In the genomic region with DNA sequence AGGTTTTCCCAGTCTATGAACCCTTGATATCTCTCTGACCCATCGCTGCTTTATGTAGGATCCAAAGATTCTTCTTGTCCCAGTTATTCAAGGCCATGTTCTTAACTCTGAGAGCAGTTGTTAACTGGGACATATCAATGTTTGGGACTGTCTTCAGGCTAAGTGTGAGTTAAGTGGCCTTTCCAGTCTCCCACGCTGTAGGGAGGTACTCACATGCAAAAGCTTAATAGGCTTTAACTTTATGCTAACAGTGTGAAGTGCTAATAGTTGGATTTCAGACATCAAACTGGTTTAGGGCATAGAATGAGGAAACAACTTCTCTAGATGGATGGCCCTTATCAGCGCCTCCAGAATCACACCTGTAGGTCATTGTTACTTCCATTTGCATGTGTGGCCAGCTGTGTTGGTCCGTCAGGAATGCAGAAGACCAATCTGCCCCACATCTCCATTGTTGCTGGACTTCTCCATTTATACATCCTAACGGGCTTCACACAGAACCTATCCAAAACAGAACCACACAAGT, we compare ENCODE assay signal across 20 cellular contexts.
DNase-seq lines count a peak whose midpoint lies in the region; ATAC-seq, FAIRE-seq and TF ChIP-seq lines count a peak whose summit lies in the region.
"Had no signal": no experiment of that assay in that cellular context is flagged by ENCODE, and none has a peak within 500 bp of the region (broad histone marks: within the 10 kb centered on the region; RNA-seq: fewer than 3 reads in every experiment).

No MANE protein-coding gene starts in this region.

- H2AFZ ChIP-seq in trophoblast cell (ENCODE audit: insufficient read depth, low read length, poor library complexity), result no peak overlapping the region
- H2AFZ ChIP-seq: PC-9 had no signal

- peak overlapping the region; percentile 63 for H2BK12ac ChIP-seq in trophoblast cell (ENCODE audit: low read length)

- H3K4ac ChIP-seq in trophoblast cell (ENCODE audit: low read depth, low read length), result peak overlapping the region; percentile 16

- H4K12ac ChIP-seq in trophoblast cell (ENCODE audit: low read depth, low read length), result no peak overlapping the region

- TF ChIP-seq CTCF in Panc1 (IDR thresholded peaks at IDR 0.05), result no peak
- TF ChIP-seq CTCF in right atrium auricular region (IDR thresholded peaks at IDR 0.05), result no peak

- no TSS peak for BruUV-seq in Panc1 (replicated peaks; lab: Mats Ljungman, UMichigan)

- peak overlapping the region; percentile 79 for H4K91ac ChIP-seq in trophoblast cell (ENCODE audit: low read depth, low read length)

- no peaks in the 10 kb centered on the region for H3K36me3 ChIP-seq in Panc1 (ENCODE audit: control insufficient read depth, insufficient read depth, low read length)
- no peaks in the 10 kb centered on the region for H3K36me3 ChIP-seq in right atrium auricular region
- no peaks in the 10 kb centered on the region for H3K36me3 ChIP-seq in trophoblast cell (ENCODE audit: control insufficient read depth in 1 of 2, insufficient read depth in 2 of 2, low read length in 2 of 2)

- no peak for TF ChIP-seq POLR2A in GM12891 (IDR thresholded peaks at IDR 0.05; ENCODE audit: low read depth, low read length)
- no peak for TF ChIP-seq POLR2A in H54 (IDR thresholded peaks at IDR 0.05; ENCODE audit: low read depth, low read length)

- FAIRE-seq in GM12891 (lab: Jason Lieb, UNC) (peak; percentile 40), H54 (lab: Jason Lieb, UNC) (no peak)
- FAIRE-seq: GM12878, GM19239 had no signal

- DNase-seq in GM12891 (ENCODE audit: insufficient read length, low spot score), result no peak
- no peak for DNase-seq in Panc1 (ENCODE audit: low read depth, low spot score)
- no peak for DNase-seq in right atrium auricular region (ENCODE audit: low spot score)
- no peak for DNase-seq in trophoblast cell
- DNase-seq in H54 (ENCODE audit: insufficient read length, low spot score), result no peak
- no peak for DNase-seq in CD1c-positive myeloid dendritic cell (ENCODE audit: extremely low spot score)
- DNase-seq: AML-193; CD4-positive, CD25-positive, alpha-beta regulatory T cell; DMS79; GOT3; NCI-H1092 treated with DMSO at 0.1 percent for 48 hours; NCI-H1694; NCI-H2107; NCI-H748 treated with DMSO at 0.1 percent for 48 hours had no signal

- H2BK120ac ChIP-seq in trophoblast cell (ENCODE audit: insufficient read depth, low read length, poor library complexity), result peak overlapping the region; percentile 13

- peaks cover 66% of the 10 kb centered on the region for H3K4me1 ChIP-seq in Panc1 (ENCODE audit: control insufficient read depth, insufficient read depth, low read length)
- peaks cover 0 to 46% of the 10 kb centered on the region in 2 donors for H3K4me1 ChIP-seq in right atrium auricular region
- H3K4me1 ChIP-seq in trophoblast cell (ENCODE audit: control insufficient read depth in 1 of 2, insufficient read depth in 2 of 2, low read length in 2 of 2), result peaks cover 24 to 34% of the 10 kb centered on the region in 2 experiments

- intact Hi-C loops in Panc1 (cut with micrococcal nuclease; ENCODE audit: unreplicated experiment), result loop anchor here (10.0 kb wide), 1 partner anchor 237 kb away; no protein-coding TSS in a partner anchor

- H3K9ac ChIP-seq in trophoblast cell (ENCODE audit: low read length), result no peak overlapping the region
- H3K9ac ChIP-seq: KMS-11 had no signal

- peak overlapping the region; percentile 98 for H3K27ac ChIP-seq in Panc1 (ENCODE audit: low read length)
- peak overlapping the region; percentile 57 to 78 for H3K27ac ChIP-seq in right atrium auricular region
- H3K27ac ChIP-seq in trophoblast cell (ENCODE audit: low read depth, low read length), result peak overlapping the region; percentile 50
- H3K27ac ChIP-seq: KMS-11, PC-9 had no signal

- H3K9me3 ChIP-seq in Panc1 (ENCODE audit: control insufficient read depth, insufficient read depth, low read depth, low read length), result no peaks in the 10 kb centered on the region
- no peaks in the 10 kb centered on the region for H3K9me3 ChIP-seq in right atrium auricular region
- no peaks in the 10 kb centered on the region for H3K9me3 ChIP-seq in trophoblast cell (ENCODE audit: insufficient read depth, low read depth, low read length)

- H2BK5ac ChIP-seq in trophoblast cell (ENCODE audit: low read depth, low read length, poor library complexity), result peak overlapping the region; percentile 71

- no peaks in the 10 kb centered on the region for H3K27me3 ChIP-seq in Panc1 (ENCODE audit: control insufficient read depth, insufficient read depth, low read length)
- no peaks in the 10 kb centered on the region for H3K27me3 ChIP-seq in right atrium auricular region
- H3K27me3 ChIP-seq in trophoblast cell (ENCODE audit: insufficient read depth, low read length), result no peaks in the 10 kb centered on the region

- no peak overlapping the region for H3K4me2 ChIP-seq in trophoblast cell (ENCODE audit: low read length)
- H3K4me2 ChIP-seq: KMS-11 had no signal

- POLR2A ChIA-PET in Panc1 (lab: Charles Lee), result interaction anchor here (0.5 kb wide), 1 partner anchor 111 kb away, joined by 5 read pairs; no protein-coding TSS in a partner anchor

- H3K14ac ChIP-seq in trophoblast cell (ENCODE audit: low read length), result no peak overlapping the region

- H3K79me1 ChIP-seq in trophoblast cell (ENCODE audit: low read length), result peaks cover 50% of the 10 kb centered on the region

- no peak overlapping the region for H3K18ac ChIP-seq in trophoblast cell (ENCODE audit: low read length)

- no peak overlapping the region for H3K4me3 ChIP-seq in Panc1 (ENCODE audit: low read depth in 2 of 2, low read length in 2 of 2)
- no peak overlapping the region for H3K4me3 ChIP-seq in right atrium auricular region
- no peak overlapping the region for H3K4me3 ChIP-seq in trophoblast cell (ENCODE audit: low read depth, low read length)
- H3K4me3 ChIP-seq: GM12878, PC-9 had no signal

- H3K23ac ChIP-seq in trophoblast cell (ENCODE audit: low read length), result no peak overlapping the region

- no peak overlapping the region for H4K8ac ChIP-seq in trophoblast cell (ENCODE audit: low read depth, low read length)

- peaks cover 10% of the 10 kb centered on the region for H3K79me2 ChIP-seq in trophoblast cell (ENCODE audit: control insufficient read depth, insufficient read depth, low read length, poor library complexity)

- in situ Hi-C loops in Panc1 (cut with HindIII; ENCODE audit: low pct_unique_long_range_greater_than_20kb, low sequenced_read_pairs), result no loop called here

- no peak overlapping the region for H2AK5ac ChIP-seq in trophoblast cell (ENCODE audit: low read length)

- CTCF ChIA-PET in Panc1 (lab: Charles Lee), result no interaction called here

- ATAC-seq in Panc1 (no peak), HG03045 (IDR thresholded peaks at IDR 0.05; ENCODE audit: unreplicated experiment) (no peak), GM21723 (IDR thresholded peaks at IDR 0.05; ENCODE audit: unreplicated experiment) (no peak)

- WGBS in trophoblast cell (ENCODE audit: extremely low coverage, insufficient coverage, insufficient read length), result no CpG with 5 or more reads among the region's 5 CpGs

TF ChIP-seq in GM12891, 5 proteins besides CTCF, POLR2A, EP300 and RAD21:
- no peak for TF ChIP-seq POU2F2 (IDR thresholded peaks at IDR 0.05; ENCODE audit: low read depth, low read length)
- TF ChIP-seq SPI1 (IDR thresholded peaks at IDR 0.05; ENCODE audit: low read depth, low read length), result no peak
- no peak for TF ChIP-seq POLR2AphosphoS5 (IDR thresholded peaks at IDR 0.05; ENCODE audit: low read depth, low read length)
- no peak for TF ChIP-seq TAF1 (IDR thresholded peaks at IDR 0.05; ENCODE audit: low read depth, low read length)
- no peak for TF ChIP-seq PAX5 (IDR thresholded peaks at IDR 0.05; ENCODE audit: insufficient read depth, low read length, severe bottlenecking)
